In the genomic region with DNA sequence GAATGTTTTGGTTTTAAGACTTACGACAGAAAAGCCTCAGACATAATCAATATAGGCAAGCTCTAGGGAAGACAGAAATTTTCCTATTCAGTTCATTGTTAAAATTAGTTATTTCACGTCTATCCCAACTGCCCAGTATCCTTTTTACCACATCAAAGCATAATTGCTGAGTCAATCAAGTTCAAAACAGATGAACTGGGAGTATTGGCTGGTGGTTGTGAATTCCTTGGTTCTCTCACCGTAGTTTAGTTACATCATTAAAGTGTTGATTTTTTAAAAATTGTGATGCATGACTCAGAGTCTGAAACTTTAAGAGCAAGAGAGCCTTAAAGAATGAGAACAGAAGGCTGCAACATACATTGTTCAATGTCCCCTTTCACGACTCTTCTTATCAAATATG, we compare ENCODE assay signal across 21 cellular contexts.
"Had no signal": no experiment of that assay in that cellular context is flagged by ENCODE, and none has a peak within 500 bp of the region (broad histone marks: within the 10 kb centered on the region; RNA-seq: fewer than 3 reads in every experiment).

No MANE protein-coding gene starts in this region.

- H3K4me3 ChIP-seq: esophagus muscularis mucosa, hepatocyte, left lung, upper lobe of right lung had no signal

- H3K4me1 ChIP-seq: esophagus muscularis mucosa, left lung, upper lobe of right lung had no signal

- H3K4me3 Mint-ChIP-seq: activated CD4-positive, alpha-beta T cell treated with anti-CD3 and anti-CD28 coated beads, Interleukin-2, amount 10 ng/mL, durations not matched to agents 24 days and 14 days; activated CD8-positive, alpha-beta T cell treated with anti-CD3 and anti-CD28 coated beads, Interleukin-2, amount 10 ng/mL, durations not matched to agents 7 days and 5 days; activated naive CD4-positive, alpha-beta T cell treated with anti-CD3 and anti-CD28 coated beads for 36 hours; activated T-cell treated with anti-CD3 and anti-CD28 coated beads, Interleukin-2, amount 50 U/mL, for 24 hours; dendritic cell treated with granulocyte-macrophage colony-stimulating factor and Interleukin-4, amounts not matched to agents 40 ng/mL and 50 ng/mL, for 4 days; nephron had no signal

- H3K9me3 Mint-ChIP-seq: activated CD4-positive, alpha-beta T cell treated with anti-CD3 and anti-CD28 coated beads, Interleukin-2, amount 10 ng/mL, durations not matched to agents 24 days and 14 days; activated naive CD4-positive, alpha-beta T cell treated with anti-CD3 and anti-CD28 coated beads for 36 hours; activated T-cell treated with anti-CD3 and anti-CD28 coated beads, Interleukin-2, amount 50 U/mL, for 24 hours; dendritic cell treated with granulocyte-macrophage colony-stimulating factor and Interleukin-4, amounts not matched to agents 40 ng/mL and 50 ng/mL, for 4 days; nephron had no signal

- ATAC-seq: activated CD8-positive, alpha-beta T cell treated with anti-CD3 and anti-CD28 coated beads, Interleukin-2, amount 10 ng/mL, durations not matched to agents 7 days and 5 days; left lung; upper lobe of right lung had no signal

- H3K27ac Mint-ChIP-seq: activated CD4-positive, alpha-beta T cell treated with anti-CD3 and anti-CD28 coated beads, Interleukin-2, amount 10 ng/mL, durations not matched to agents 24 days and 14 days; activated CD8-positive, alpha-beta T cell treated with anti-CD3 and anti-CD28 coated beads, Interleukin-2, amount 10 ng/mL, durations not matched to agents 7 days and 5 days; activated naive CD4-positive, alpha-beta T cell treated with anti-CD3 and anti-CD28 coated beads for 36 hours; activated T-cell treated with anti-CD3 and anti-CD28 coated beads, Interleukin-2, amount 50 U/mL, for 24 hours; dendritic cell treated with granulocyte-macrophage colony-stimulating factor and Interleukin-4, amounts not matched to agents 40 ng/mL and 50 ng/mL, for 4 days; nephron had no signal

- DNase-seq: activated CD4-positive, alpha-beta T cell treated with anti-CD3 and anti-CD28 coated beads, Interleukin-2, amount 10 ng/mL, durations not matched to agents 24 days and 14 days; activated CD8-positive, alpha-beta T cell treated with anti-CD3 and anti-CD28 coated beads, Interleukin-2, amount 10 ng/mL, durations not matched to agents 7 days and 5 days; activated naive CD4-positive, alpha-beta T cell treated with anti-CD3 and anti-CD28 coated beads for 36 hours; activated T-cell treated with anti-CD3 and anti-CD28 coated beads, Interleukin-2, amount 50 U/mL, for 24 hours; effector CD8-positive, alpha-beta T cell; islet precursor cell; left lung; midbrain; nucleus accumbens; retina; stimulated activated CD4-positive, alpha-beta T cell treated with anti-CD3 and anti-CD28 coated beads, Interleukin-12 subunit alpha, Interleukin-12 subunit beta, amount 100 ng/mL, for 4 hours; stimulated activated CD4-positive, alpha-beta T cell treated with anti-CD3 and anti-CD28 coated beads, Interleukin-1b, Interleukin-23, amount 100 ng/mL, for 48 hours; stimulated activated CD8-positive, alpha-beta memory T cell treated with anti-CD3 and anti-CD28 coated beads, Interleukin-4, amount 100 ng/mL, for 48 hours; stimulated activated naive CD4-positive, alpha-beta T cell; T-helper 1 cell; T1000; upper lobe of right lung had no signal

- H3K27ac ChIP-seq: esophagus muscularis mucosa, hepatocyte, left lung, upper lobe of right lung had no signal

- H3K27me3 Mint-ChIP-seq: activated CD4-positive, alpha-beta T cell treated with anti-CD3 and anti-CD28 coated beads, Interleukin-2, amount 10 ng/mL, durations not matched to agents 24 days and 14 days; activated T-cell treated with anti-CD3 and anti-CD28 coated beads, Interleukin-2, amount 50 U/mL, for 24 hours; dendritic cell treated with granulocyte-macrophage colony-stimulating factor and Interleukin-4, amounts not matched to agents 40 ng/mL and 50 ng/mL, for 4 days had no signal

- H3K36me3 ChIP-seq: esophagus muscularis mucosa, left lung, upper lobe of right lung had no signal

- H3K27me3 ChIP-seq: esophagus muscularis mucosa, hepatocyte, left lung, upper lobe of right lung had no signal

- H3K9me3 ChIP-seq: esophagus muscularis mucosa, left lung, upper lobe of right lung had no signal

- H3K4me1 Mint-ChIP-seq: activated CD4-positive, alpha-beta T cell treated with anti-CD3 and anti-CD28 coated beads, Interleukin-2, amount 10 ng/mL, durations not matched to agents 24 days and 14 days; nephron had no signal
